ENCODE assay signal across 32 cellular contexts in the genomic region with DNA sequence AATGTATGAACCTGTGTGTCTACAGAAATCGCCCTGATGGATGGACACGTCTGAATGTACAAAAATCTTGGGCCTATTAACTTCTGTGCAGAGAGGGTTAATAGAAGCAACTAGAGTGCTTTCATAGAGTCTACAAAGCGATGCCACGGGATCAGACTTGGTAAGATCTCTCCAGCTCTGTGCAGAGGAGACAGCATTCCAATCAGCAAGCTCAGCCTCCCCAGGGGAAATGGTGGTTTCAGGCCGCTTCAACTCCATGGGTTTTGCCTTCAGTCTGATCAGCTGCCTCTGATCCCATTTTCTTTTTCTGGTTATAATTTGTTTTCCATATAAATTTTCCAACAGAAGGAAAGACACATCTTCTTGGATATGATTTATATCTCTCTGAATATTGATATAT. TPM values are rescaled to one million over a fixed set of nuclear protein-coding genes. Genes with fewer than 3 reads are reported as not detected.
DNase-seq lines count a peak whose midpoint lies in the region; ATAC-seq and TF ChIP-seq lines count a peak whose summit lies in the region.
"Had no signal": no experiment of that assay in that cellular context is flagged by ENCODE, and none has a peak within 500 bp of the region (broad histone marks: within the 10 kb centered on the region; RNA-seq: fewer than 3 reads in every experiment).

No MANE protein-coding gene starts in this region.

- TF ChIP-seq CTCF in AG10803 (conservative IDR thresholded peaks at IDR 0.05; ENCODE audit: low read length): no peak
- no peak for TF ChIP-seq CTCF in chondrocyte (IDR thresholded peaks at IDR 0.05)

- ATAC-seq in GM21360 (IDR thresholded peaks at IDR 0.05; ENCODE audit: unreplicated experiment): no peak
- ATAC-seq: activated CD4-positive, alpha-beta T cell treated with anti-CD3 and anti-CD28 coated beads for 36 hours; activated CD8-positive, alpha-beta T cell treated with anti-CD3 and anti-CD28 coated beads, Interleukin-2, amount 10 ng/mL, durations not matched to agents 7 days and 5 days; activated T-helper 17 cell treated with anti-CD3 and anti-CD28 coated beads, Interleukin-2, amount 50 U/mL, for 72 hours; GM12878; left ventricle myocardium superior; naive thymus-derived CD4-positive, alpha-beta T cell; Panc1 had no signal

- H3K36me3 Mint-ChIP-seq in chondrocyte (ENCODE audit: low read depth): no peaks in the 10 kb centered on the region
- H3K36me3 Mint-ChIP-seq: naive thymus-derived CD4-positive, alpha-beta T cell had no signal

- DNase-seq in AG10803 (ENCODE audit: low read depth): peak; percentile 3
- DNase-seq in LHCN-M2 (ENCODE audit: low read depth): peak; percentile 94
- DNase-seq in chondrocyte (ENCODE audit: low spot score): no peak
- DNase-seq in myocyte (ENCODE audit: low read depth): peak; percentile 92
- no peak for DNase-seq in NCI-H1092 (lab: John Stamatoyannopoulos, UW)
- DNase-seq in T-helper 9 cell: no peak
- no peak for DNase-seq in NCI-H1694 treated with DMSO at 0.1 percent for 48 hours (lab: John Stamatoyannopoulos, UW)
- DNase-seq: 8988T; activated CD4-positive, alpha-beta T cell treated with anti-CD3 and anti-CD28 coated beads for 36 hours; activated CD8-positive, alpha-beta T cell treated with anti-CD3 and anti-CD28 coated beads, Interleukin-2, amount 10 ng/mL, durations not matched to agents 7 days and 5 days; activated naive CD4-positive, alpha-beta T cell treated with anti-CD3 and anti-CD28 coated beads, Interleukin-2, amount 50 U/mL, for 16 hours; CD4-positive, alpha-beta T cell; DMS 273 treated with DMSO at 0.1 percent for 48 hours; EL; KG1; left ventricle myocardium superior; MM.1S; naive thymus-derived CD4-positive, alpha-beta T cell; NCI-H2081; NCI-H2227 treated with DMSO at 0.1 percent for 48 hours; NCI-H748 treated with DMSO at 0.1 percent for 48 hours; psoas muscle; Right ventricle myocardium superior; stimulated activated naive CD4-positive, alpha-beta T cell; testis; uterus had no signal

- peak overlapping the region; percentile 23 for H3K27ac Mint-ChIP-seq in chondrocyte (ENCODE audit: unreplicated experiment)
- H3K27ac Mint-ChIP-seq: activated CD4-positive, alpha-beta T cell treated with anti-CD3 and anti-CD28 coated beads for 36 hours; activated CD8-positive, alpha-beta T cell treated with anti-CD3 and anti-CD28 coated beads, Interleukin-2, amount 10 ng/mL, durations not matched to agents 7 days and 5 days; activated T-helper 17 cell treated with anti-CD3 and anti-CD28 coated beads, Interleukin-2, amount 50 U/mL, for 72 hours; CD4-positive, alpha-beta T cell; H9; naive thymus-derived CD4-positive, alpha-beta T cell had no signal

- H3K4me3 Mint-ChIP-seq in chondrocyte (ENCODE audit: unreplicated experiment): no peak overlapping the region
- H3K4me3 Mint-ChIP-seq: activated CD4-positive, alpha-beta T cell treated with anti-CD3 and anti-CD28 coated beads for 36 hours; activated CD8-positive, alpha-beta T cell treated with anti-CD3 and anti-CD28 coated beads, Interleukin-2, amount 10 ng/mL, durations not matched to agents 7 days and 5 days; activated T-helper 17 cell treated with anti-CD3 and anti-CD28 coated beads, Interleukin-2, amount 50 U/mL, for 72 hours; CD4-positive, alpha-beta T cell; H9; naive thymus-derived CD4-positive, alpha-beta T cell had no signal

- peaks cover 2% of the 10 kb centered on the region for H3K27me3 Mint-ChIP-seq in chondrocyte (ENCODE audit: low read depth)
- H3K27me3 Mint-ChIP-seq: activated T-helper 17 cell treated with anti-CD3 and anti-CD28 coated beads, Interleukin-2, amount 50 U/mL, for 72 hours; CD4-positive, alpha-beta T cell; naive thymus-derived CD4-positive, alpha-beta T cell had no signal

- no peak overlapping the region for H3K4me3 ChIP-seq in AG10803 (ENCODE audit: low read length)
- H3K4me3 ChIP-seq: GM12878, psoas muscle, testis, uterus had no signal

- peaks cover 7% of the 10 kb centered on the region for H3K9me3 Mint-ChIP-seq in chondrocyte (ENCODE audit: low read depth)
- H3K9me3 Mint-ChIP-seq: activated T-helper 17 cell treated with anti-CD3 and anti-CD28 coated beads, Interleukin-2, amount 50 U/mL, for 72 hours; CD4-positive, alpha-beta T cell had no signal

- H3K4me1 Mint-ChIP-seq in chondrocyte (ENCODE audit: low read depth): peaks cover 28% of the 10 kb centered on the region
- H3K4me1 Mint-ChIP-seq: activated CD4-positive, alpha-beta T cell treated with anti-CD3 and anti-CD28 coated beads for 36 hours; activated T-helper 17 cell treated with anti-CD3 and anti-CD28 coated beads, Interleukin-2, amount 50 U/mL, for 72 hours had no signal

RNA-seq across cellular contexts. Expression of a gene that starts 35.1 kb away (rescaled TPM):
- 0.46 and 0.83 TPM in 2 replicates for total RNA-seq in LHCN-M2 (2014; rRNA removed)
- polyA plus RNA-seq in LHCN-M2 (2012): 0.22 TPM
- 0.17 TPM in 1 of 3 replicates, not detected in the others for total RNA-seq in chondrocyte
- total RNA-seq in myocyte: 52.6 and 59.9 TPM in 2 replicates
- 27.4 TPM for polyA plus RNA-seq in myocyte (2012)
- total RNA-seq: activated CD4-positive, alpha-beta T cell treated with anti-CD3 and anti-CD28 coated beads for 36 hours; activated CD8-positive, alpha-beta T cell treated with anti-CD3 and anti-CD28 coated beads, Interleukin-2, amount 10 ng/mL, durations not matched to agents 7 days and 5 days; activated T-helper 17 cell treated with anti-CD3 and anti-CD28 coated beads, Interleukin-2, amount 50 U/mL, for 72 hours; CD4-positive, alpha-beta T cell; T-helper 2 cell treated with Interferon-gamma antibody and Interleukin-4, amounts not matched to agents 100 ng/mL and 5 ng/mL, for 36 hours had no signal
- polyA plus RNA-seq: GM12878; naive thymus-derived CD4-positive, alpha-beta T cell had no signal

Comparison
In these comparisons a context has a peak if more than half of its experiments do, and no peak if none do; other contexts are left out.
1. DNase-seq: peak in AG10803 (single experiment), LHCN-M2 (single experiment) and myocyte (single experiment); none in chondrocyte (single experiment), NCI-H1092 (single experiment), T-helper 9 cell (single experiment) and NCI-H1694 treated with DMSO at 0.1 percent for 48 hours (single experiment).
2. RNA of a gene that starts 35.1 kb away (total RNA-seq): 52.6 to 59.9 TPM in myocyte; 0.46 to 0.83 TPM in LHCN-M2 and 0.17 TPM in chondrocyte; every median in the first group is over 10 times any median in the second.